22 cellular contexts compared by ENCODE assay signal in the genomic region with DNA sequence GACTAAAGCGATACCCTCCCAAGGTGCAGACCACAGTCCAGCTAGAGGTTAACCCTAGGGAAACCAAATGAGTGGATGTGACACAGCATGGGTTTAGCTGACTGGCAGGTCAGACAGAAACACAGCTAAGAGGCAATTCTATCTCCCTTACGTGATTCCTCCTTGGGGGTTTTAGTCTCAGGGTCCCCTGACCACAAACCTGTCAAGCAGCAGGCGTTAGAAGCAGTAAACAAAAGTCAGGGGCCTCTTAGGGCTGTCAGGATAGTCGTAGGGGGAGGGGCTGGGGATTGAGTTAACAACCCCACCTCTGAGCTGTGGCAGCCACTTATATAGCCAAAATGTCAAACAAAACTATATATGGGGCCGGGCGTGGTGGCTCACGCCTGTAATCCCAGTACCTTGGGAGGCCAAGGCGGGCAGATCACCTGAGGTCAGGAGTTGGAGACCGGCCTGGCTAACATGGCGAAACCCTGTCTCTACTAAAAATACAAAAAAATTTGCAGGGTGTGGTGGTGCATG. TPM values are rescaled to one million over a fixed set of nuclear protein-coding genes. Genes with fewer than 3 reads are reported as not detected.
DNase-seq lines count a peak whose midpoint lies in the region; ATAC-seq and TF ChIP-seq lines count a peak whose summit lies in the region.
"Had no signal": no experiment of that assay in that cellular context is flagged by ENCODE, and none has a peak within 500 bp of the region (broad histone marks: within the 10 kb centered on the region; RNA-seq: fewer than 3 reads in every experiment).

No MANE protein-coding gene starts in this region.

- intact Hi-C loops in mucosa of descending colon (cut with DNase I, micrococcal nuclease): no loop called here
- intact Hi-C loops in aorta (cut with DNase I): no loop called here
- intact Hi-C loops in CD14-positive monocyte (cut with micrococcal nuclease): no loop called here

- H3K27ac ChIP-seq in VCaP (peak overlapping the region; percentile 24; the same call in 1 of the 2 replicates), aorta (ENCODE audit: low read depth in 1 of 2, low read length in 2 of 2) (no peak overlapping the region)
- H3K27ac ChIP-seq: BLaER1, neural progenitor cell, prostate gland had no signal

- H3K36me3 Mint-ChIP-seq in activated naive CD8-positive, alpha-beta T cell treated with anti-CD3 and anti-CD28 coated beads, Interleukin-2, amount 10 ng/mL, durations not matched to agents 7 days and 5 days: peaks cover 14% of the 10 kb centered on the region
- peaks cover 25% of the 10 kb centered on the region for H3K36me3 Mint-ChIP-seq in activated naive CD8-positive, alpha-beta T cell treated with anti-CD3 and anti-CD28 coated beads, Interleukin-2, amount 50 U/mL, for 24 hours (ENCODE audit: low read depth)
- peaks cover 2 to 4% of the 10 kb centered on the region in 2 donors for H3K36me3 Mint-ChIP-seq in CD14-positive monocyte
- H3K36me3 Mint-ChIP-seq: neural progenitor cell had no signal

- no peaks in the 10 kb centered on the region for H3K27me3 Mint-ChIP-seq in activated naive CD8-positive, alpha-beta T cell treated with anti-CD3 and anti-CD28 coated beads, Interleukin-2, amount 10 ng/mL, durations not matched to agents 7 days and 5 days
- H3K27me3 Mint-ChIP-seq in activated naive CD8-positive, alpha-beta T cell treated with anti-CD3 and anti-CD28 coated beads, Interleukin-2, amount 50 U/mL, for 24 hours: no peaks in the 10 kb centered on the region
- H3K27me3 Mint-ChIP-seq in CD14-positive monocyte (ENCODE audit: low read depth in 3 of 3): no peaks in the 10 kb centered on the region

- peaks cover 45% of the 10 kb centered on the region for H3K4me1 ChIP-seq in mucosa of descending colon (ENCODE audit: low read depth)
- no peaks in the 10 kb centered on the region for H3K4me1 ChIP-seq in aorta (ENCODE audit: control insufficient read depth in 1 of 2, insufficient read depth in 2 of 2, low read length in 2 of 2)
- H3K4me1 ChIP-seq: prostate gland had no signal

- H3K27ac Mint-ChIP-seq in activated naive CD8-positive, alpha-beta T cell treated with anti-CD3 and anti-CD28 coated beads, Interleukin-2, amount 10 ng/mL, durations not matched to agents 7 days and 5 days: peak overlapping the region; percentile 6
- no peak overlapping the region for H3K27ac Mint-ChIP-seq in activated naive CD8-positive, alpha-beta T cell treated with anti-CD3 and anti-CD28 coated beads, Interleukin-2, amount 50 U/mL, for 24 hours
- H3K27ac Mint-ChIP-seq in CD14-positive monocyte: no peak overlapping the region
- H3K27ac Mint-ChIP-seq: WTC11 had no signal

- TF ChIP-seq CTCF in VCaP (conservative IDR thresholded peaks at IDR 0.05) (no peak), mucosa of descending colon (IDR thresholded peaks at IDR 0.05) (no peak), CD14-positive monocyte (IDR thresholded peaks at IDR 0.05) (no peak), GM20000 (IDR thresholded peaks at IDR 0.05; ENCODE audit: extremely low read depth, missing control alignments) (no peak)

- no peaks in the 10 kb centered on the region for H3K36me3 ChIP-seq in mucosa of descending colon (ENCODE audit: low read depth)
- no peaks in the 10 kb centered on the region for H3K36me3 ChIP-seq in aorta (ENCODE audit: control insufficient read depth in 1 of 2, insufficient read depth in 2 of 2, low read length in 1 of 2)
- H3K36me3 ChIP-seq: BLaER1, neural progenitor cell, prostate gland had no signal

- H3K27me3 ChIP-seq in aorta (ENCODE audit: control insufficient read depth in 1 of 2, insufficient read depth in 2 of 2, low read length in 1 of 2): no peaks in the 10 kb centered on the region
- H3K27me3 ChIP-seq: BLaER1, neural progenitor cell had no signal

- peaks cover 27% of the 10 kb centered on the region for H3K4me1 Mint-ChIP-seq in activated naive CD8-positive, alpha-beta T cell treated with anti-CD3 and anti-CD28 coated beads, Interleukin-2, amount 10 ng/mL, durations not matched to agents 7 days and 5 days
- peaks cover 29% of the 10 kb centered on the region for H3K4me1 Mint-ChIP-seq in activated naive CD8-positive, alpha-beta T cell treated with anti-CD3 and anti-CD28 coated beads, Interleukin-2, amount 50 U/mL, for 24 hours
- peaks cover 61% of the 10 kb centered on the region for H3K4me1 Mint-ChIP-seq in CD14-positive monocyte

- no peak for DNase-seq in activated naive CD8-positive, alpha-beta T cell treated with anti-CD3 and anti-CD28 coated beads, Interleukin-2, amount 10 ng/mL, durations not matched to agents 7 days and 5 days
- DNase-seq in activated naive CD8-positive, alpha-beta T cell treated with anti-CD3 and anti-CD28 coated beads, Interleukin-2, amount 50 U/mL, for 24 hours: no peak
- DNase-seq in mucosa of descending colon (peak in 1 of 3 donors; percentile 58), aorta (no peak), CD14-positive monocyte (ENCODE audit: low spot score) (no peak), GM20000 (ENCODE audit: low spot score) (no peak)
- DNase-seq: activated effector memory CD4-positive, alpha-beta T cell treated with Interleukin-2 at 50 U/mL for 16 hours; cerebellar nuclear complex; erythroblast; NCI-H187 treated with DMSO at 0.1 percent for 48 hours; NCI-H748 treated with DMSO at 0.1 percent for 48 hours; SHP77; T1000 had no signal

- H3K4me3 Mint-ChIP-seq in activated naive CD8-positive, alpha-beta T cell treated with anti-CD3 and anti-CD28 coated beads, Interleukin-2, amount 10 ng/mL, durations not matched to agents 7 days and 5 days: no peak overlapping the region
- no peak overlapping the region for H3K4me3 Mint-ChIP-seq in activated naive CD8-positive, alpha-beta T cell treated with anti-CD3 and anti-CD28 coated beads, Interleukin-2, amount 50 U/mL, for 24 hours
- H3K4me3 Mint-ChIP-seq in CD14-positive monocyte: no peak overlapping the region
- H3K4me3 Mint-ChIP-seq: neural progenitor cell, WTC11 had no signal

- H3K9me3 ChIP-seq in mucosa of descending colon (no peaks in the 10 kb centered on the region), aorta (ENCODE audit: control insufficient read depth, low read length) (no peaks in the 10 kb centered on the region)
- H3K9me3 ChIP-seq: BLaER1, prostate gland had no signal

- POLR2A ChIA-PET in activated naive CD8-positive, alpha-beta T cell treated with anti-CD3 and anti-CD28 coated beads, Interleukin-2, amount 10 ng/mL, durations not matched to agents 7 days and 5 days (lab: Charles Lee): interaction anchor here (1.0 kb wide), 1 partner anchor 9 kb away, joined by 3 read pairs; no protein-coding TSS in a partner anchor

- H3K4me3 ChIP-seq in mucosa of descending colon (no peak overlapping the region), aorta (ENCODE audit: low read length in 2 of 2) (no peak overlapping the region)
- H3K4me3 ChIP-seq: BLaER1, neural progenitor cell, prostate gland had no signal

- no peaks in the 10 kb centered on the region for H3K9me3 Mint-ChIP-seq in activated naive CD8-positive, alpha-beta T cell treated with anti-CD3 and anti-CD28 coated beads, Interleukin-2, amount 10 ng/mL, durations not matched to agents 7 days and 5 days
- H3K9me3 Mint-ChIP-seq in activated naive CD8-positive, alpha-beta T cell treated with anti-CD3 and anti-CD28 coated beads, Interleukin-2, amount 50 U/mL, for 24 hours: no peaks in the 10 kb centered on the region
- H3K9me3 Mint-ChIP-seq in CD14-positive monocyte: no peaks in the 10 kb centered on the region
- H3K9me3 Mint-ChIP-seq: neural progenitor cell, WTC11 had no signal

- no peak for ATAC-seq in activated naive CD8-positive, alpha-beta T cell treated with anti-CD3 and anti-CD28 coated beads, Interleukin-2, amount 10 ng/mL, durations not matched to agents 7 days and 5 days (ENCODE audit: low read depth)
- ATAC-seq in activated naive CD8-positive, alpha-beta T cell treated with anti-CD3 and anti-CD28 coated beads, Interleukin-2, amount 50 U/mL, for 24 hours: no peak
- ATAC-seq in mucosa of descending colon (peak; percentile 48), aorta (ENCODE audit: low FRiP score) (peak; percentile 4), HG02973 (IDR thresholded peaks at IDR 0.05; ENCODE audit: unreplicated experiment) (no peak)
- ATAC-seq: HCT116, WTC11 had no signal

- WGBS in aorta, 2 donors: 70 to 76% methylated on average over 10 of the region's 10 CpGs

RNA-seq across cellular contexts. Expression of gene KCNK5, which starts 13.6 kb away (rescaled TPM):
- total RNA-seq in activated naive CD8-positive, alpha-beta T cell treated with anti-CD3 and anti-CD28 coated beads, Interleukin-2, amount 10 ng/mL, durations not matched to agents 7 days and 5 days: 1 to 10 TPM; 7.8 to 8.5 TPM
- total RNA-seq in mucosa of descending colon (10 to 100 TPM; 33.6 to 69.8 (median 42.7) TPM), aorta (1 to 10 TPM; 1.2 to 5.2 TPM)
- polyA plus RNA-seq in aorta (1 to 10 TPM in 1 of 2 donors, not detected in 1; 3.9 TPM), CD14-positive monocyte (not detected)
- total RNA-seq: fibroblast of villous mesenchyme, OCI-LY7 had no signal

Comparison
In these comparisons a context has a peak if more than half of its experiments do, and no peak if none do; other contexts are left out.
1. ATAC-seq: peak in mucosa of descending colon (single experiment) and aorta (single experiment); none in activated naive CD8-positive, alpha-beta T cell treated with anti-CD3 and anti-CD28 coated beads, Interleukin-2, amount 10 ng/mL, durations not matched to agents 7 days and 5 days (single experiment), activated naive CD8-positive, alpha-beta T cell treated with anti-CD3 and anti-CD28 coated beads, Interleukin-2, amount 50 U/mL, for 24 hours (single experiment) and HG02973 (single experiment).